20 cellular contexts compared by ENCODE assay signal in genomic region chr4:148118628-148119027, GRCh38.
DNase-seq lines count a peak whose midpoint lies in the region; ATAC-seq and TF ChIP-seq lines count a peak whose summit lies in the region.
"Had no signal": no experiment of that assay in that cellular context is flagged by ENCODE, and none has a peak within 500 bp of the region (broad histone marks: within the 10 kb centered on the region; RNA-seq: fewer than 3 reads in every experiment).

No MANE protein-coding gene starts in this region.

- peak; percentile 70 for ATAC-seq in GM18861 (IDR thresholded peaks at IDR 0.05; ENCODE audit: unreplicated experiment)
- no peak for ATAC-seq in central memory CD8-positive, alpha-beta T cell (replicated peaks; ENCODE audit: extremely low read depth, poor library complexity, severe bottlenecking)

- no peak overlapping the region for H3K4me3 Mint-ChIP-seq in central memory CD8-positive, alpha-beta T cell
- H3K4me3 Mint-ChIP-seq: CD14-positive monocyte, IgD-negative memory B cell had no signal

- H3K36me3 ChIP-seq in skeletal muscle tissue (ENCODE audit: control insufficient read depth in 3 of 3, insufficient read depth in 3 of 3, low read length in 3 of 3) (peaks cover 0 to 9% (median 6%) of the 10 kb centered on the region in 3 donors), BE2C (no peaks in the 10 kb centered on the region)

- no peak for TF ChIP-seq CTCF in BE2C (IDR thresholded peaks at IDR 0.05; ENCODE audit: low read depth, low read length)
- no peak for TF ChIP-seq CTCF in GM10266 (IDR thresholded peaks at IDR 0.05; ENCODE audit: control insufficient read depth, insufficient read depth, low read depth, missing control alignments)

- no peaks in the 10 kb centered on the region for H3K27me3 Mint-ChIP-seq in central memory CD8-positive, alpha-beta T cell
- H3K27me3 Mint-ChIP-seq: IgD-negative memory B cell had no signal

- DNase-seq in LHCN-M2 (ENCODE audit: low read depth) (peak; percentile 78), BE2C (no peak), GM10266 (ENCODE audit: extremely low spot score) (no peak)
- DNase-seq in central memory CD8-positive, alpha-beta T cell (ENCODE audit: low spot score in 2 of 2) = no peak
- no peak for DNase-seq in stimulated activated CD4-positive, alpha-beta T cell treated with anti-CD3 and anti-CD28 coated beads, Interleukin-4, amount 100 ng/mL, for 24 hours
- DNase-seq: COR-L47; GF-D8; GM23248; HCEC 1CT; NCI-H187; NCI-H345; NCI-H526 treated with DMSO at 0.1 percent for 48 hours; NK-92 treated with Interleukin-12 subunit alpha and Interleukin-12 subunit beta, amount 100 ng/mL, for 24 hours; OCI-M1; SIG-M5 had no signal

- peaks cover 16% of the 10 kb centered on the region for H3K4me1 Mint-ChIP-seq in central memory CD8-positive, alpha-beta T cell

- H3K4me3 ChIP-seq in skeletal muscle tissue (ENCODE audit: low read length in 3 of 3) (no peak overlapping the region), BE2C (ENCODE audit: low read depth, low read length) (no peak overlapping the region)
- H3K4me3 ChIP-seq: GM23248 had no signal

- peak overlapping the region; percentile 23 for H3K27ac ChIP-seq in skeletal muscle tissue (ENCODE audit: low read depth, low read length)
- H3K27ac ChIP-seq: GM23248, HL-60 had no signal

- H3K9ac ChIP-seq in skeletal muscle tissue (ENCODE audit: low read depth in 1 of 3, low read length in 3 of 3) = no peak overlapping the region
- H3K9ac ChIP-seq: GM23248 had no signal

- H3K27ac Mint-ChIP-seq in central memory CD8-positive, alpha-beta T cell (ENCODE audit: low read depth) = peak overlapping the region; percentile 3
- H3K27ac Mint-ChIP-seq: CD14-positive monocyte, IgD-negative memory B cell had no signal

- H3K4me1 ChIP-seq in skeletal muscle tissue (ENCODE audit: control insufficient read depth in 3 of 3, insufficient read depth in 3 of 3, low read length in 3 of 3) (peaks cover 0 to 9% (median 3%) of the 10 kb centered on the region in 3 donors), BE2C (no peaks in the 10 kb centered on the region; the same call in 1 of the 2 replicates)

- H3K27me3 ChIP-seq in skeletal muscle tissue (ENCODE audit: control insufficient read depth in 3 of 3, insufficient read depth in 3 of 3, low read length in 3 of 3) = no peaks in the 10 kb centered on the region
- no peaks in the 10 kb centered on the region for H3K27me3 ChIP-seq in BE2C

- no peaks in the 10 kb centered on the region for H3K9me3 ChIP-seq in skeletal muscle tissue (ENCODE audit: control insufficient read depth in 3 of 3, low read length in 3 of 3)
- no peaks in the 10 kb centered on the region for H3K9me3 ChIP-seq in BE2C

- H3K36me3 Mint-ChIP-seq in central memory CD8-positive, alpha-beta T cell (ENCODE audit: insufficient read depth) = peaks cover 7% of the 10 kb centered on the region
- H3K36me3 Mint-ChIP-seq: CD14-positive monocyte had no signal

- H3K9me3 Mint-ChIP-seq in central memory CD8-positive, alpha-beta T cell = peaks cover 6% of the 10 kb centered on the region
